12 cellular contexts compared by ENCODE assay signal in the genomic region with DNA sequence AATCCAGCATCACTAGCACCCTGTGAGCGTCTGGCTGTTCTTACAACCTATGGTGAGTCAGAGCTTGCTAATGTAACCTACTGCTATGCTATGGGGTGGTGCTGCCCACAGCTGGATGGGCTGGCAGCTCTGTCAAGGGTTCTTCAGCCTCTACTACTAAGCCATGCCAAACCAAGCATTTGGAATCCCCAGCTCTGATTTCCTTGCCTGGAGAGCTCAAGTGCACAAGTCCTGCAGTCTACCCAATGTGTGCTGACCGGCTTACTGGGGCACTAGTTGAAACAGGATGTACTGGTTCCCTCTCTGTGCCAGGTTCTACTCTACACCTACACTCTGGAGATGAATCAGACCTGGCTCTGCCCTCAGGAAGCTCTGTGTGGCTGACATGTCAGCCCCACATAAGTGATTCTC. TPM values are rescaled to one million over a fixed set of nuclear protein-coding genes. Genes with fewer than 3 reads are reported as not detected.
DNase-seq lines count a peak whose midpoint lies in the region; ATAC-seq and TF ChIP-seq lines count a peak whose summit lies in the region.
"Had no signal": no experiment of that assay in that cellular context is flagged by ENCODE, and none has a peak within 500 bp of the region (broad histone marks: within the 10 kb centered on the region; RNA-seq: fewer than 3 reads in every experiment).

No MANE protein-coding gene starts in this region.

- peak; percentile 37 for TF ChIP-seq CTCF in foreskin keratinocyte (conservative IDR thresholded peaks at IDR 0.05)
- TF ChIP-seq CTCF in type B pancreatic cell (conservative IDR thresholded peaks at IDR 0.05) = no peak

- CTCF ChIA-PET in activated naive CD4-positive, alpha-beta T cell treated with anti-CD3 and anti-CD28 coated beads, Interleukin-2, amount 10 ng/mL, durations not matched to agents 7 days and 5 days (lab: Charles Lee) = interaction anchor here (1.0 to 2.0 kb wide), 4 partner anchors 11 to 173 kb away, joined by 3 to 6 read pairs (median 6); no protein-coding TSS in a partner anchor

- H3K4me3 Mint-ChIP-seq in activated naive CD4-positive, alpha-beta T cell treated with anti-CD3 and anti-CD28 coated beads, Interleukin-2, amount 10 ng/mL, durations not matched to agents 7 days and 5 days = no peak overlapping the region
- no peak overlapping the region for H3K4me3 Mint-ChIP-seq in type B pancreatic cell
- H3K4me3 Mint-ChIP-seq: neural progenitor cell had no signal

- no peak overlapping the region for H3K27ac ChIP-seq in foreskin keratinocyte
- H3K27ac ChIP-seq: neural progenitor cell had no signal

- H3K4me1 ChIP-seq in foreskin keratinocyte = peaks cover 15% of the 10 kb centered on the region
- H3K4me1 ChIP-seq: neural progenitor cell had no signal

- peak; percentile 41 for DNase-seq in stimulated activated CD4-positive, alpha-beta T cell treated with anti-CD3 and anti-CD28 coated beads, Interleukin-15, amount 100 ng/mL, for 24 hours
- no peak for DNase-seq in stimulated activated CD4-positive, alpha-beta T cell treated with anti-CD3 and anti-CD28 coated beads, Interleukin-12 subunit alpha, Interleukin-12 subunit beta, amount 100 ng/mL, for 4 hours
- no peak for DNase-seq in activated naive CD4-positive, alpha-beta T cell treated with anti-CD3 and anti-CD28 coated beads, Interleukin-2, amount 10 ng/mL, durations not matched to agents 7 days and 5 days
- DNase-seq in foreskin keratinocyte (peak; percentile 66 to 82), type B pancreatic cell (ENCODE audit: extremely low spot score, unreplicated experiment) (no peak), NOMO-1 (lab: John Stamatoyannopoulos, UW; ENCODE audit: unreplicated experiment in 2 of 2) (no peak), NCI-H510A (lab: John Stamatoyannopoulos, UW) (no peak)
- DNase-seq: COR-L47, Karpas-422, Right ventricle myocardium superior had no signal

- peaks cover 86% of the 10 kb centered on the region for H3K4me1 Mint-ChIP-seq in activated naive CD4-positive, alpha-beta T cell treated with anti-CD3 and anti-CD28 coated beads, Interleukin-2, amount 10 ng/mL, durations not matched to agents 7 days and 5 days
- peaks cover 19% of the 10 kb centered on the region for H3K4me1 Mint-ChIP-seq in type B pancreatic cell (ENCODE audit: unreplicated experiment)

- no peaks in the 10 kb centered on the region for H3K9me3 Mint-ChIP-seq in activated naive CD4-positive, alpha-beta T cell treated with anti-CD3 and anti-CD28 coated beads, Interleukin-2, amount 10 ng/mL, durations not matched to agents 7 days and 5 days
- H3K9me3 Mint-ChIP-seq in type B pancreatic cell = no peaks in the 10 kb centered on the region
- H3K9me3 Mint-ChIP-seq: neural progenitor cell had no signal

- no peaks in the 10 kb centered on the region for H3K27me3 ChIP-seq in foreskin keratinocyte

- ATAC-seq in foreskin keratinocyte = peak; percentile 79
- ATAC-seq in HG02759 (IDR thresholded peaks at IDR 0.05; ENCODE audit: unreplicated experiment) = no peak

- H3K27ac Mint-ChIP-seq in activated naive CD4-positive, alpha-beta T cell treated with anti-CD3 and anti-CD28 coated beads, Interleukin-2, amount 10 ng/mL, durations not matched to agents 7 days and 5 days = peak overlapping the region; percentile 77
- H3K27ac Mint-ChIP-seq in type B pancreatic cell = peak overlapping the region; percentile 29
- H3K27ac Mint-ChIP-seq: neural progenitor cell had no signal

- H3K27me3 Mint-ChIP-seq in activated naive CD4-positive, alpha-beta T cell treated with anti-CD3 and anti-CD28 coated beads, Interleukin-2, amount 10 ng/mL, durations not matched to agents 7 days and 5 days = no peaks in the 10 kb centered on the region
- no peaks in the 10 kb centered on the region for H3K27me3 Mint-ChIP-seq in type B pancreatic cell

- H3K36me3 Mint-ChIP-seq in activated naive CD4-positive, alpha-beta T cell treated with anti-CD3 and anti-CD28 coated beads, Interleukin-2, amount 10 ng/mL, durations not matched to agents 7 days and 5 days = peaks cover 57% of the 10 kb centered on the region
- no peaks in the 10 kb centered on the region for H3K36me3 Mint-ChIP-seq in type B pancreatic cell
- H3K36me3 Mint-ChIP-seq: neural progenitor cell had no signal

RNA-seq across cellular contexts. Expression of a gene that starts 4.2 kb away (rescaled TPM):
- total RNA-seq in foreskin keratinocyte (54.9 and 57.3 TPM in 2 replicates), type B pancreatic cell (ENCODE audit: low replicate concordance) (43.8 and 50.0 TPM in 2 replicates)
- polyA plus RNA-seq in foreskin keratinocyte = 77.2 and 82.3 TPM in 2 replicates

RNA-seq across cellular contexts. Expression of a gene that starts 31.7 kb away (rescaled TPM):
- total RNA-seq in foreskin keratinocyte (not detected in 2 replicates), type B pancreatic cell (ENCODE audit: low replicate concordance) (0.29 and 0.58 TPM in 2 replicates)
- 0.04 TPM in 2 replicates for polyA plus RNA-seq in foreskin keratinocyte

Comparison
In these comparisons a context has a peak if more than half of its experiments do, and no peak if none do; other contexts are left out.
1. DNase-seq: peak in stimulated activated CD4-positive, alpha-beta T cell treated with anti-CD3 and anti-CD28 coated beads, Interleukin-15, amount 100 ng/mL, for 24 hours (single experiment) and foreskin keratinocyte (2 of 2); none in stimulated activated CD4-positive, alpha-beta T cell treated with anti-CD3 and anti-CD28 coated beads, Interleukin-12 subunit alpha, Interleukin-12 subunit beta, amount 100 ng/mL, for 4 hours (single experiment), activated naive CD4-positive, alpha-beta T cell treated with anti-CD3 and anti-CD28 coated beads, Interleukin-2, amount 10 ng/mL, durations not matched to agents 7 days and 5 days (single experiment), type B pancreatic cell (single experiment), NOMO-1 (0 of 2) and NCI-H510A (single experiment).